ENCODE assay signal across 28 cellular contexts in the genomic region with DNA sequence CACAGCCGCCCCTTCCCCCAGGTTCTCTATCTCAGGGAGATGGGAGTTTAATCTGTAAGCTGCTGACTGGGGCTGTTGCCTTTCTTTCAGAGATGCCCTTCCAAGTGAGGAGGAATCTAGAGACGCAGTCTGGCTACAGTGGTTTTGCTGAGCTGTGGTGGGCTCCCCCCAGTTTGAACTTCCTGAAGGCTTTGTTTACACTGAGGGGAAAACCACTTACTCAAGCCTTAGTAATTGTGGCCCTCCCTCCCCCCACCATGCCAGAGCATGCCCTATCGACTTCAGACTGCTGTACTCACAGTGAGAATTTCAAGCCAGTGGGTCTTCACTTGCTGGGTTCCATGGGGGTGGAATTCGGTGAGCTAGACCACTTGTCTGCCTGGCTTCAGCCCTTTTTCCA.
"Had no signal": no experiment of that assay in that cellular context is flagged by ENCODE, and none has a peak within 500 bp of the region (broad histone marks: within the 10 kb centered on the region; RNA-seq: fewer than 3 reads in every experiment).

No MANE protein-coding gene starts in this region.

- H3K4me2 ChIP-seq: neural progenitor cell had no signal

- H3K4me3 ChIP-seq: adrenal gland, dorsolateral prefrontal cortex, esophagus muscularis mucosa, gastrocnemius medialis, left lung, lung, neural progenitor cell, stomach, suprapubic skin, tibial nerve, uterus had no signal

- H3K36me3 ChIP-seq: adrenal gland, esophagus muscularis mucosa, gastrocnemius medialis, left lung, neural progenitor cell, stomach, suprapubic skin, tibial nerve, uterus had no signal

- H2AFZ ChIP-seq: neural progenitor cell had no signal

- H3K4me1 ChIP-seq: adrenal gland, esophagus muscularis mucosa, gastrocnemius medialis, left lung, neural progenitor cell, stomach, suprapubic skin, tibial nerve, uterus had no signal

- FAIRE-seq: astrocyte, colon, small intestine had no signal

- DNase-seq: activated B cell treated with CpG ODN at 0.5 μM for 24 hours; activated CD4-positive, alpha-beta memory T cell treated with anti-CD3 and anti-CD28 coated beads for 36 hours; activated CD4-positive, alpha-beta T cell treated with anti-CD3 and anti-CD28 coated beads for 48 hours; activated gamma-delta T cell treated with Interleukin-2 at 50 U/mL for 16 hours; activated T-cell treated with anti-CD3 and anti-CD28 coated beads, Interleukin-2, amount 50 U/mL, for 1 hour; adrenal gland; central memory CD4-positive, alpha-beta T cell; dorsolateral prefrontal cortex; effector memory CD8-positive, alpha-beta T cell; gastrocnemius medialis; hippocampal formation; kidney glomerular epithelial cell; left lung; naive thymus-derived CD8-positive, alpha-beta T cell; small intestine; stimulated activated CD4-positive, alpha-beta T cell treated with anti-CD3 and anti-CD28 coated beads, Interleukin-2, amount 100 ng/mL, for 24 hours; stomach; T1000; uterus had no signal

- H3K9me3 ChIP-seq: adrenal gland, gastrocnemius medialis, suprapubic skin, uterus had no signal

- H3K9ac ChIP-seq: neural progenitor cell had no signal

- H3K27ac ChIP-seq: adrenal gland, dorsolateral prefrontal cortex, esophagus muscularis mucosa, gastrocnemius medialis, left lung, neural progenitor cell, stomach, suprapubic skin, tibial nerve, uterus had no signal

- H3K27me3 ChIP-seq: esophagus muscularis mucosa, gastrocnemius medialis, left lung, neural progenitor cell, stomach, suprapubic skin, tibial nerve, uterus had no signal

- ATAC-seq: effector memory CD8-positive, alpha-beta T cell; gastrocnemius medialis; left lung; naive thymus-derived CD8-positive, alpha-beta T cell; sciatic nerve; stimulated activated memory B cell treated with anti-CD40 and anti-IgM and Interleukin-4, amounts not matched to agents 10 μg/mL and 1 μg/mL and 100 μg/mL, for 72 hours had no signal
